ENCODE assay signal across 21 cellular contexts in genomic region chr1:68812295-68812694, GRCh38.
DNase-seq lines count a peak whose midpoint lies in the region; ATAC-seq and TF ChIP-seq lines count a peak whose summit lies in the region.
"Had no signal": no experiment of that assay in that cellular context is flagged by ENCODE, and none has a peak within 500 bp of the region (broad histone marks: within the 10 kb centered on the region; RNA-seq: fewer than 3 reads in every experiment).

No MANE protein-coding gene starts in this region.

- H4K20me1 ChIP-seq in smooth muscle cell (ENCODE audit: low read depth) = no peaks in the 10 kb centered on the region
- H4K20me1 ChIP-seq: BLaER1 had no signal

- no peak overlapping the region for H3K27ac Mint-ChIP-seq in activated naive CD4-positive, alpha-beta T cell treated with anti-CD3 and anti-CD28 coated beads, Interleukin-2, amount 10 ng/mL, durations not matched to agents 7 days and 5 days
- no peak overlapping the region for H3K27ac Mint-ChIP-seq in activated CD4-positive, alpha-beta T cell treated with anti-CD3 and anti-CD28 coated beads, Interleukin-2, amount 10 ng/mL, durations not matched to agents 7 days and 5 days
- H3K27ac Mint-ChIP-seq: CD4-positive, alpha-beta memory T cell had no signal

- in situ Hi-C loops in G401 (cut with HindIII; ENCODE audit: low sequenced_read_pairs) = no loop called here

- ATAC-seq in activated CD4-positive, CD25-positive, alpha-beta regulatory T cell treated with anti-CD3 and anti-CD28 coated beads, Interleukin-2, amount 50 U/mL, for 24 hours = no peak
- ATAC-seq: HCT116 had no signal

- no peak overlapping the region for H3K4me2 ChIP-seq in smooth muscle cell
- H3K4me2 ChIP-seq: BLaER1, PC-9 had no signal

- no peaks in the 10 kb centered on the region for H3K36me3 ChIP-seq in esophagus squamous epithelium
- no peaks in the 10 kb centered on the region for H3K36me3 ChIP-seq in smooth muscle cell (ENCODE audit: low read depth)
- H3K36me3 ChIP-seq: BLaER1 had no signal

- peak; percentile 4 for DNase-seq in G401 (ENCODE audit: low spot score)
- peak; percentile 50 for DNase-seq in NCI-H446 treated with DMSO at 0.1 percent for 48 hours (lab: John Stamatoyannopoulos, UW)
- DNase-seq in esophagus squamous epithelium (lab: John Stamatoyannopoulos, UW) = no peak
- no peak for DNase-seq in smooth muscle cell (lab: John Stamatoyannopoulos, UW; ENCODE audit: unreplicated experiment)
- DNase-seq in activated naive CD4-positive, alpha-beta T cell treated with anti-CD3 and anti-CD28 coated beads, Interleukin-2, amount 10 ng/mL, durations not matched to agents 7 days and 5 days = no peak
- DNase-seq in activated CD4-positive, alpha-beta T cell treated with anti-CD3 and anti-CD28 coated beads, Interleukin-2, amount 10 ng/mL, durations not matched to agents 7 days and 5 days = no peak
- DNase-seq: Caco-2; CD4-positive, alpha-beta memory T cell; DMS 273 treated with DMSO at 0.1 percent for 48 hours; DND-41; GOT3; KBM-7; MM.1S; NCI-H1048; NCI-H146; PC-9; RPMI8226; SHP77 had no signal

- intact Hi-C loops in esophagus squamous epithelium (cut with DNase I) = no loop called here

- H3K4me3 ChIP-seq in esophagus squamous epithelium = no peak overlapping the region
- H3K4me3 ChIP-seq in smooth muscle cell = no peak overlapping the region
- H3K4me3 ChIP-seq: BLaER1, PC-9 had no signal

- H3K9me3 ChIP-seq in esophagus squamous epithelium (no peaks in the 10 kb centered on the region), smooth muscle cell (replicated peaks; ENCODE audit: low read depth) (no peaks in the 10 kb centered on the region)
- H3K9me3 ChIP-seq: Caco-2 had no signal

- POLR2A ChIA-PET in activated CD4-positive, alpha-beta T cell treated with anti-CD3 and anti-CD28 coated beads, Interleukin-2, amount 10 ng/mL, durations not matched to agents 7 days and 5 days (lab: Charles Lee) = no interaction called here

- H3K27ac ChIP-seq in esophagus squamous epithelium (peak overlapping the region in 3 of 4 donors; percentile 46 to 74 (median 64)), smooth muscle cell (ENCODE audit: low read depth) (no peak overlapping the region)
- H3K27ac ChIP-seq: BLaER1, PC-9 had no signal

- no peak for TF ChIP-seq POLR2A in esophagus squamous epithelium (IDR thresholded peaks at IDR 0.05)

- TF ChIP-seq CTCF in esophagus squamous epithelium (IDR thresholded peaks at IDR 0.05) (no peak), smooth muscle cell (IDR thresholded peaks at IDR 0.05; ENCODE audit: borderline replicate concordance, insufficient read depth, poor library complexity, severe bottlenecking) (no peak)

- H3K36me3 Mint-ChIP-seq in activated naive CD4-positive, alpha-beta T cell treated with anti-CD3 and anti-CD28 coated beads, Interleukin-2, amount 10 ng/mL, durations not matched to agents 7 days and 5 days = no peaks in the 10 kb centered on the region
- no peaks in the 10 kb centered on the region for H3K36me3 Mint-ChIP-seq in activated CD4-positive, alpha-beta T cell treated with anti-CD3 and anti-CD28 coated beads, Interleukin-2, amount 10 ng/mL, durations not matched to agents 7 days and 5 days (ENCODE audit: low read depth)
- H3K36me3 Mint-ChIP-seq: CD4-positive, alpha-beta memory T cell had no signal

- no peaks in the 10 kb centered on the region for H3F3A ChIP-seq in smooth muscle cell (ENCODE audit: low read depth)

- no peaks in the 10 kb centered on the region for H3K4me1 Mint-ChIP-seq in activated naive CD4-positive, alpha-beta T cell treated with anti-CD3 and anti-CD28 coated beads, Interleukin-2, amount 10 ng/mL, durations not matched to agents 7 days and 5 days
- no peaks in the 10 kb centered on the region for H3K4me1 Mint-ChIP-seq in activated CD4-positive, alpha-beta T cell treated with anti-CD3 and anti-CD28 coated beads, Interleukin-2, amount 10 ng/mL, durations not matched to agents 7 days and 5 days
- H3K4me1 Mint-ChIP-seq: CD4-positive, alpha-beta memory T cell had no signal

- no peak overlapping the region for H3K4me3 Mint-ChIP-seq in activated naive CD4-positive, alpha-beta T cell treated with anti-CD3 and anti-CD28 coated beads, Interleukin-2, amount 10 ng/mL, durations not matched to agents 7 days and 5 days
- H3K4me3 Mint-ChIP-seq in activated CD4-positive, alpha-beta T cell treated with anti-CD3 and anti-CD28 coated beads, Interleukin-2, amount 10 ng/mL, durations not matched to agents 7 days and 5 days = no peak overlapping the region
- H3K4me3 Mint-ChIP-seq: CD4-positive, alpha-beta memory T cell had no signal

- H3K9ac ChIP-seq in smooth muscle cell (ENCODE audit: low read depth) = no peak overlapping the region
- H3K9ac ChIP-seq: BLaER1 had no signal

- H2AFZ ChIP-seq in smooth muscle cell (ENCODE audit: low read depth) = peak overlapping the region; percentile 38
- H2AFZ ChIP-seq: PC-9 had no signal

- H3K4me1 ChIP-seq in esophagus squamous epithelium (peaks cover 0 to 34% (median 6%) of the 10 kb centered on the region in 3 donors), smooth muscle cell (ENCODE audit: low read depth) (peaks cover 6% of the 10 kb centered on the region)
- H3K4me1 ChIP-seq: BLaER1, Caco-2 had no signal

- peaks cover 2% of the 10 kb centered on the region for H3K9me3 Mint-ChIP-seq in activated naive CD4-positive, alpha-beta T cell treated with anti-CD3 and anti-CD28 coated beads, Interleukin-2, amount 10 ng/mL, durations not matched to agents 7 days and 5 days
- H3K9me3 Mint-ChIP-seq in activated CD4-positive, alpha-beta T cell treated with anti-CD3 and anti-CD28 coated beads, Interleukin-2, amount 10 ng/mL, durations not matched to agents 7 days and 5 days = no peaks in the 10 kb centered on the region

- H3K27me3 ChIP-seq in esophagus squamous epithelium (no peaks in the 10 kb centered on the region), smooth muscle cell (ENCODE audit: low read depth) (no peaks in the 10 kb centered on the region)
- H3K27me3 ChIP-seq: BLaER1 had no signal

- no peaks in the 10 kb centered on the region for H3K79me2 ChIP-seq in smooth muscle cell (ENCODE audit: low read depth)

- CTCF ChIA-PET in activated naive CD4-positive, alpha-beta T cell treated with anti-CD3 and anti-CD28 coated beads, Interleukin-2, amount 10 ng/mL, durations not matched to agents 7 days and 5 days (lab: Charles Lee) = no interaction called here
- CTCF ChIA-PET in activated CD4-positive, alpha-beta T cell treated with anti-CD3 and anti-CD28 coated beads, Interleukin-2, amount 10 ng/mL, durations not matched to agents 7 days and 5 days (lab: Charles Lee) = no interaction called here

- no peaks in the 10 kb centered on the region for H3K27me3 Mint-ChIP-seq in activated naive CD4-positive, alpha-beta T cell treated with anti-CD3 and anti-CD28 coated beads, Interleukin-2, amount 10 ng/mL, durations not matched to agents 7 days and 5 days
- H3K27me3 Mint-ChIP-seq in activated CD4-positive, alpha-beta T cell treated with anti-CD3 and anti-CD28 coated beads, Interleukin-2, amount 10 ng/mL, durations not matched to agents 7 days and 5 days = no peaks in the 10 kb centered on the region
- H3K27me3 Mint-ChIP-seq: CD4-positive, alpha-beta memory T cell had no signal

Comparison
In these comparisons a context has a peak if more than half of its experiments do, and no peak if none do; other contexts are left out.
1. DNase-seq: peak in G401 (single experiment) and NCI-H446 treated with DMSO at 0.1 percent for 48 hours (single experiment); none in esophagus squamous epithelium (single experiment), smooth muscle cell (single experiment), activated naive CD4-positive, alpha-beta T cell treated with anti-CD3 and anti-CD28 coated beads, Interleukin-2, amount 10 ng/mL, durations not matched to agents 7 days and 5 days (single experiment) and activated CD4-positive, alpha-beta T cell treated with anti-CD3 and anti-CD28 coated beads, Interleukin-2, amount 10 ng/mL, durations not matched to agents 7 days and 5 days (single experiment).